1 cellular context compared by ENCODE assay signal in genomic region chr9:214488-215448, GRCh38.
A peak's percentile ranks its signal among the peaks of the same experiment; 100 is the strongest.
TF ChIP-seq lines count a peak whose summit lies in the region.

Gene DOCK8, plus strand, starts transcription at chr9:214865. Its CDS starts 112 bp downstream, at chr9:214977.

TF ChIP-seq in HepG2, 621 proteins besides CTCF, POLR2A, EP300 and RAD21 (continued from another document and continues in another):
- TF ChIP-seq ZGPAT (CRISPR knock-in tag; IDR thresholded peaks at IDR 0.05) (peak; percentile 45; the same call in 1 of the 2 replicates), TBL1XR1 (IDR thresholded peaks at IDR 0.05; ENCODE audit: borderline replicate concordance, low read length, partially characterized antibody) (no peak), ZNF777 (CRISPR knock-in tag; IDR thresholded peaks at IDR 0.05) (peak; percentile 88), HOXA5 (CRISPR knock-in tag; IDR thresholded peaks at IDR 0.05) (0 out of 2 replicates have a peak, but pooled peaks have one; percentile 29), ZNF430 (CRISPR knock-in tag; IDR thresholded peaks at IDR 0.05) (no peak), ZNF292 (CRISPR knock-in tag; IDR thresholded peaks at IDR 0.05; ENCODE audit: borderline replicate concordance, low read depth) (no peak), ZNF644 (CRISPR knock-in tag; IDR thresholded peaks at IDR 0.05; ENCODE audit: low read depth) (no peak), FLYWCH1 (CRISPR knock-in tag; IDR thresholded peaks at IDR 0.05) (0 out of 2 replicates have a peak, but pooled peaks have one; percentile 69), ZNF747 (CRISPR knock-in tag; IDR thresholded peaks at IDR 0.05; ENCODE audit: borderline replicate concordance) (peak; percentile 27; the same call in 1 of the 2 replicates), ZNF773 (CRISPR knock-in tag; IDR thresholded peaks at IDR 0.05; ENCODE audit: borderline replicate concordance) (no peak), ZNF615 (CRISPR knock-in tag; IDR thresholded peaks at IDR 0.05; ENCODE audit: borderline replicate concordance) (no peak), ZSCAN29 (CRISPR knock-in tag; conservative IDR thresholded peaks at IDR 0.05) (no peak), ZNF547 (CRISPR knock-in tag; IDR thresholded peaks at IDR 0.05) (peak; percentile 78), TOE1 (CRISPR knock-in tag; IDR thresholded peaks at IDR 0.05) (peak; percentile 28; the same call in 1 of the 2 replicates), RERE (CRISPR knock-in tag; IDR thresholded peaks at IDR 0.05; ENCODE audit: low read depth) (no peak), ZNF382 (CRISPR knock-in tag; IDR thresholded peaks at IDR 0.05; ENCODE audit: borderline replicate concordance) (no peak), ZNF383 (CRISPR knock-in tag; IDR thresholded peaks at IDR 0.05; ENCODE audit: borderline replicate concordance) (no peak), ZNF235 (CRISPR knock-in tag; IDR thresholded peaks at IDR 0.05; ENCODE audit: borderline replicate concordance) (no peak), RFXANK (CRISPR knock-in tag; IDR thresholded peaks at IDR 0.05) (no peak), ZBTB38 (CRISPR knock-in tag; IDR thresholded peaks at IDR 0.05) (peak; percentile 49; the same call in 1 of the 2 replicates), ZNF414 (CRISPR knock-in tag; IDR thresholded peaks at IDR 0.05) (no peak), RBM39 (IDR thresholded peaks at IDR 0.05; ENCODE audit: low read depth, low read length, poor library complexity, severe bottlenecking) (peak; percentile 51), ZNF3 (CRISPR knock-in tag; IDR thresholded peaks at IDR 0.05) (no peak), ZBTB43 (CRISPR knock-in tag; conservative IDR thresholded peaks at IDR 0.05) (0 out of 2 replicates have a peak, but pooled peaks have one; percentile 20), ZNF256 (CRISPR knock-in tag; conservative IDR thresholded peaks at IDR 0.05) (no peak), NFIB (CRISPR knock-in tag; IDR thresholded peaks at IDR 0.05; ENCODE audit: borderline replicate concordance) (no peak), ZMYM2 (CRISPR knock-in tag; IDR thresholded peaks at IDR 0.05) (no peak), SYNCRIP (IDR thresholded peaks at IDR 0.05; ENCODE audit: insufficient read depth, low read depth, low read length) (no peak), ELK4 (CRISPR knock-in tag; IDR thresholded peaks at IDR 0.05; ENCODE audit: borderline replicate concordance) (no peak), RBFOX2 (IDR thresholded peaks at IDR 0.05; ENCODE audit: low read depth, low read length) (peak; percentile 56), ZNF768 (CRISPR knock-in tag; IDR thresholded peaks at IDR 0.05) (peak; percentile 32; the same call in 1 of the 2 replicates), ZNF761 (CRISPR knock-in tag; conservative IDR thresholded peaks at IDR 0.05) (no peak), ZNF317 (CRISPR knock-in tag; IDR thresholded peaks at IDR 0.05) (no peak), CREBL2 (CRISPR knock-in tag; IDR thresholded peaks at IDR 0.05; ENCODE audit: borderline replicate concordance) (no peak), ZNF274 (CRISPR knock-in tag; IDR thresholded peaks at IDR 0.05) (peak; percentile 68; the same call in 1 of the 2 replicates), ZNF558 (CRISPR knock-in tag; IDR thresholded peaks at IDR 0.05; ENCODE audit: borderline replicate concordance) (peak; percentile 59; the same call in 1 of the 2 replicates), CREB3 (CRISPR knock-in tag; IDR thresholded peaks at IDR 0.05) (no peak), PHF8 (CRISPR knock-in tag; IDR thresholded peaks at IDR 0.05) (peak; percentile 66), ZFP90 (CRISPR knock-in tag; IDR thresholded peaks at IDR 0.05; ENCODE audit: borderline replicate concordance) (no peak), THAP7 (CRISPR knock-in tag; IDR thresholded peaks at IDR 0.05) (no peak), ZBTB40 (IDR thresholded peaks at IDR 0.05) (no peak), ZBTB40 (CRISPR knock-in tag; IDR thresholded peaks at IDR 0.05) (peak; percentile 63)
